In the genomic region with DNA sequence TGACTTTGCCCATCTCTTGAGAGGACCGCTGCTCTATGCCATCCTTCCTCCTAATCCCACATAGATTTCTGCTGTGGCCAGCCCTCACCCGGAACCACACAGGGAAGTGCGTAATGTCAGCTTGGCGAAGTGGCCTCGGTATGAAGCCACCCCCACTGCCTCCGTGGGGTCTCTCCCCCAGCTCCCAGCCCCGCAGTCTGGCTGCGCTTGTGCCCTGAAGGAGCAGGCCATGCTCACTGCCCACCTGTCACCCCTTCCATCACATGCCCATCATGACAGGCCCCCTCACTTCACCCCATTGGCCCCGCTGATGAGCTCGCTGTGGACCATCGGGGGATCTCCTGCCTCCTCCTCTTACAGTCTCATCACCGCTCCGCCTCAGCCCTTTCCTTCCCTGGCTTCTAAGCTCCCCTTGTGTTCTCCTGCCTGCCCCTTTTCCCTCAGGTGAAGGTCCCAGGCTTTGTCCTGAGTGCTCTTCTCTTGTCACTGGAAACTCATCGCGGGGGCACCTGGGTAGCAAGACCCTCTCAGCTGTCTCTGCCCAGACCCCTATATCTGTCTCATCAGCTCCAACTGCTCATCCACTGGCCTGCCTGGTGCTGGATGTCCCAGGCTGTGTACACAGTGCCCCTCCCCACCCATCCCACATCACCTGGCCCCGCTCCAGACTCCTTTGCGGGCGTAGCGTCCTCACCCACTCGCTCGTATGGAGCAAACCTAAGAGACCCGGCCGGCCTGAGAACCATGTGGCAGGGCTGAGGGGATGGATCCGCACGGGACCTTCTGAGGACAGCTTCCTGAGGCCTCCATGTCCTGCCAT, we compare ENCODE assay signal across 17 cellular contexts.
DNase-seq lines count a peak whose midpoint lies in the region; ATAC-seq and TF ChIP-seq lines count a peak whose summit lies in the region.
"Had no signal": no experiment of that assay in that cellular context is flagged by ENCODE, and none has a peak within 500 bp of the region (broad histone marks: within the 10 kb centered on the region; RNA-seq: fewer than 3 reads in every experiment).

No MANE protein-coding gene starts in this region.

- no peak for TF ChIP-seq CTCF in AG04450 (IDR thresholded peaks at IDR 0.05; ENCODE audit: low read depth, low read length)
- no peak for TF ChIP-seq CTCF in lower lobe of right lung (IDR thresholded peaks at IDR 0.05)
- no peak for TF ChIP-seq CTCF in smooth muscle cell (IDR thresholded peaks at IDR 0.05; ENCODE audit: borderline replicate concordance, insufficient read depth, poor library complexity, severe bottlenecking)
- TF ChIP-seq CTCF in gastroesophageal sphincter (IDR thresholded peaks at IDR 0.05): no peak
- no peak for TF ChIP-seq CTCF in osteocyte (IDR thresholded peaks at IDR 0.05)

- H3K27me3 ChIP-seq in AG04450 (ENCODE audit: control insufficient read depth, insufficient read depth, low read length) (no peaks in the 10 kb centered on the region), SJSA1 (replicated peaks) (no peaks in the 10 kb centered on the region), lower lobe of right lung (ENCODE audit: low read depth) (peaks cover under 1% of the 10 kb centered on the region), smooth muscle cell (ENCODE audit: low read depth) (no peaks in the 10 kb centered on the region), gastroesophageal sphincter (no peaks in the 10 kb centered on the region)
- H3K27me3 ChIP-seq: BE2C, Peyer's patch had no signal

- peaks cover 33% of the 10 kb centered on the region for H3K4me1 Mint-ChIP-seq in osteocyte (ENCODE audit: unreplicated experiment)

- H3K36me3 ChIP-seq in SJSA1: 0 out of 2 replicates have a peak, but pooled peaks cover 6% of the 10 kb centered on the region
- H3K36me3 ChIP-seq in lower lobe of right lung: no peaks in the 10 kb centered on the region
- no peaks in the 10 kb centered on the region for H3K36me3 ChIP-seq in smooth muscle cell (ENCODE audit: low read depth)
- H3K36me3 ChIP-seq in gastroesophageal sphincter: peaks cover 0 to 2% of the 10 kb centered on the region in 2 donors
- H3K36me3 ChIP-seq: BE2C, Peyer's patch had no signal

- no peak overlapping the region for H3K4me2 ChIP-seq in smooth muscle cell

- peaks cover 11% of the 10 kb centered on the region for H3K79me2 ChIP-seq in smooth muscle cell (ENCODE audit: low read depth)

- TF ChIP-seq POLR2A in gastroesophageal sphincter (IDR thresholded peaks at IDR 0.05): no peak

- peaks cover 26% of the 10 kb centered on the region for H4K20me1 ChIP-seq in smooth muscle cell (ENCODE audit: low read depth)

- CTCF ChIA-PET in AG04450 (lab: Charles Lee): interaction anchor here (1.1 to 1.4 kb wide), 3 partner anchors 8 to 263 kb away, joined by 3 to 4 read pairs (median 3); no protein-coding TSS in a partner anchor

- H3K27ac Mint-ChIP-seq in osteocyte (ENCODE audit: unreplicated experiment): no peak overlapping the region
- H3K27ac Mint-ChIP-seq: CD8-positive, alpha-beta T cell had no signal

- H3K27ac ChIP-seq in AG04450 (ENCODE audit: low read depth, low read length) (peak overlapping the region; percentile 67), SJSA1 (peak overlapping the region; percentile 90), lower lobe of right lung (no peak overlapping the region), smooth muscle cell (ENCODE audit: low read depth) (peak overlapping the region; percentile 95), gastroesophageal sphincter (peak overlapping the region in 1 of 4 donors; percentile 55)

- no peak overlapping the region for H3K9ac ChIP-seq in smooth muscle cell (ENCODE audit: low read depth)

- DNase-seq in AG04450 (ENCODE audit: low read depth, low spot score) (no peak), SJSA1 (ENCODE audit: low read depth in 1 of 2, low spot score in 2 of 2) (no peak), lower lobe of right lung (peak; percentile 31), smooth muscle cell (lab: John Stamatoyannopoulos, UW; ENCODE audit: unreplicated experiment) (no peak), medulla oblongata (ENCODE audit: extremely low spot score) (no peak), osteocyte (ENCODE audit: extremely low spot score, unreplicated experiment) (no peak)
- DNase-seq: BE2C; CD8-positive, alpha-beta T cell; DND-41; GF-D8; Kasumi-1; NCI-H1417; NCI-H2029; NCI-H2171 treated with DMSO at 0.1 percent for 48 hours; SIG-M5 had no signal

- H3K27me3 Mint-ChIP-seq in osteocyte (ENCODE audit: unreplicated experiment): no peaks in the 10 kb centered on the region

- POLR2A ChIA-PET in AG04450 (lab: Yijun Ruan, JAX): interaction anchor here (0.6 to 2.6 kb wide), 3 partner anchors 9 to 258 kb away, joined by 4 to 14 read pairs (median 7); a partner anchor contains a TSS

- no peaks in the 10 kb centered on the region; the same call in 1 of the 2 replicates for H3K9me3 ChIP-seq in AG04450 (ENCODE audit: control insufficient read depth, insufficient read depth, low read length)
- H3K9me3 ChIP-seq in SJSA1 (replicated peaks): no peaks in the 10 kb centered on the region
- no peaks in the 10 kb centered on the region for H3K9me3 ChIP-seq in lower lobe of right lung
- no peaks in the 10 kb centered on the region for H3K9me3 ChIP-seq in smooth muscle cell (replicated peaks; ENCODE audit: low read depth)
- H3K9me3 ChIP-seq in gastroesophageal sphincter: no peaks in the 10 kb centered on the region
- H3K9me3 ChIP-seq: BE2C, Peyer's patch had no signal

- no peak for ATAC-seq in lower lobe of right lung
- no peak for ATAC-seq in gastroesophageal sphincter
- ATAC-seq: CD8-positive, alpha-beta T cell had no signal

- 93% methylated on average over 23 of the region's 25 CpGs for WGBS in smooth muscle cell (ENCODE audit: low lambda C conversion rate)
- WGBS in gastroesophageal sphincter (ENCODE audit: low coverage in 1 of 2), 2 donors: 95 to 96% methylated on average over 14 of the region's 25 CpGs

- H3K4me3 Mint-ChIP-seq in osteocyte (ENCODE audit: unreplicated experiment): no peak overlapping the region
- H3K4me3 Mint-ChIP-seq: CD8-positive, alpha-beta T cell had no signal

- no peaks in the 10 kb centered on the region for H3K9me3 Mint-ChIP-seq in osteocyte (ENCODE audit: unreplicated experiment)
- H3K9me3 Mint-ChIP-seq: CD8-positive, alpha-beta T cell had no signal

- no peak overlapping the region for H2AFZ ChIP-seq in smooth muscle cell (ENCODE audit: low read depth)

- H3K4me1 ChIP-seq in SJSA1 (replicated peaks) (peaks cover 51% of the 10 kb centered on the region), lower lobe of right lung (no peaks in the 10 kb centered on the region), smooth muscle cell (ENCODE audit: low read depth) (peaks cover 27% of the 10 kb centered on the region), gastroesophageal sphincter (peaks cover 0 to 45% (median 28%) of the 10 kb centered on the region in 3 donors)
- H3K4me1 ChIP-seq: BE2C, Peyer's patch had no signal

- no peak for TF ChIP-seq EP300 in gastroesophageal sphincter (IDR thresholded peaks at IDR 0.05)

- H3K4me3 ChIP-seq in AG04450 (ENCODE audit: low read depth, low read length): no peak overlapping the region
- no peak overlapping the region for H3K4me3 ChIP-seq in SJSA1
- H3K4me3 ChIP-seq in lower lobe of right lung: no peak overlapping the region
- H3K4me3 ChIP-seq in smooth muscle cell: no peak overlapping the region
- H3K4me3 ChIP-seq in gastroesophageal sphincter: no peak overlapping the region
- H3K4me3 ChIP-seq: Peyer's patch had no signal

- intact Hi-C loops in lower lobe of right lung (cut with DNase I): no loop called here

- H3K36me3 Mint-ChIP-seq in osteocyte (ENCODE audit: unreplicated experiment): peaks cover 2% of the 10 kb centered on the region
- H3K36me3 Mint-ChIP-seq: CD8-positive, alpha-beta T cell had no signal

- H3F3A ChIP-seq in smooth muscle cell (ENCODE audit: low read depth): peaks cover 14% of the 10 kb centered on the region
